9 cellular contexts compared by ENCODE assay signal in the genomic region with DNA sequence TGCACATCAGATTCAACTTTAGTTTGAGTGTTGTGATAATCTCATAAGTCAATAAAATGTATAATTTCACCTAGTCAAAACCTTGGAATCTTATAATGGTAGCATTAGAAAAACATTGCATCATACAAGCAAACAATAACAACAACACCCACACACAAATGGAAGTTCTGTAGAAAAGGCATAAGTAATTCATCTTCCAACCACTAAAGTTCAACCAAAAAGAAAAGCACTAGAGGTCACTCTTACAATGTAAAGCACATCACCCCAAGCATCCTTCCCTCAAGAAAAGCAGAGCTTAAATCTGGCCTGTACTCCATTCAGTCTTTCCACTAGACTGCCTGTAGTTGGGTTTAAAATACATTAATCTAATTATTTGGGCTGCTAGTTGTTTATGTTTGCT. TPM values are rescaled to one million over a fixed set of nuclear protein-coding genes. Genes with fewer than 3 reads are reported as not detected.
DNase-seq lines count a peak whose midpoint lies in the region; ATAC-seq and TF ChIP-seq lines count a peak whose summit lies in the region.
"Had no signal": no experiment of that assay in that cellular context is flagged by ENCODE, and none has a peak within 500 bp of the region (broad histone marks: within the 10 kb centered on the region; RNA-seq: fewer than 3 reads in every experiment).

No MANE protein-coding gene starts in this region.

- peak; percentile 10 for DNase-seq in DMS 273 treated with DMSO at 0.1 percent for 48 hours (lab: John Stamatoyannopoulos, UW)
- DNase-seq in Panc1 (ENCODE audit: low read depth, low spot score): peak; percentile 7
- peak; percentile 35 for DNase-seq in iPS-NIHi7 (ENCODE audit: extremely low spot score)
- DNase-seq in T-cell: no peak
- DNase-seq in activated CD8-positive, alpha-beta memory T cell treated with anti-CD3 and anti-CD28 coated beads, Interleukin-2, amount 50 U/mL, for 4 hours: no peak
- DNase-seq: dermis blood vessel endothelial cell had no signal

- H3K9me3 ChIP-seq in Panc1 (ENCODE audit: control insufficient read depth, insufficient read depth, low read depth, low read length): no peaks in the 10 kb centered on the region

- no peaks in the 10 kb centered on the region for H3K27me3 ChIP-seq in Panc1 (ENCODE audit: control insufficient read depth, insufficient read depth, low read length)

- intact Hi-C loops in Panc1 (cut with micrococcal nuclease; ENCODE audit: unreplicated experiment): loop anchor here (5.0 to 10.0 kb wide), 2 partner anchors 373 to 484 kb away; no protein-coding TSS in a partner anchor

- peak; percentile 19; the same call in 1 of the 2 replicates for TF ChIP-seq CTCF in Panc1 (IDR thresholded peaks at IDR 0.05)

- no peak overlapping the region for H3K27ac ChIP-seq in Panc1 (ENCODE audit: low read length)

- no peaks in the 10 kb centered on the region for H3K36me3 ChIP-seq in Panc1 (ENCODE audit: control insufficient read depth, insufficient read depth, low read length)

- no peaks in the 10 kb centered on the region for H3K4me1 ChIP-seq in Panc1 (ENCODE audit: control insufficient read depth, insufficient read depth, low read length)

- POLR2A ChIA-PET in Panc1 (lab: Charles Lee) (no interaction called here), T-cell (lab: Charles Lee) (interaction anchor here in 1 of 2 donors (0.7 kb wide), 1 partner anchor 12 kb away, joined by 3 read pairs; no protein-coding TSS in a partner anchor)

- H3K4me1 Mint-ChIP-seq in T-cell: no peaks in the 10 kb centered on the region

- H3K4me3 Mint-ChIP-seq in T-cell: no peak overlapping the region

- BruUV-seq in Panc1 (replicated peaks; lab: Mats Ljungman, UMichigan): no TSS peak

- H3K36me3 Mint-ChIP-seq in T-cell: no peaks in the 10 kb centered on the region

- no peak overlapping the region for H3K4me3 ChIP-seq in Panc1 (ENCODE audit: low read depth in 2 of 2, low read length in 2 of 2)

- ATAC-seq in HG03442 (IDR thresholded peaks at IDR 0.05; ENCODE audit: unreplicated experiment): peak; percentile 71
- no peak for ATAC-seq in Panc1
- ATAC-seq in GM21360 (IDR thresholded peaks at IDR 0.05; ENCODE audit: unreplicated experiment): no peak
- no peak for ATAC-seq in T-cell (replicated peaks in 1 of 4)
- no peak for ATAC-seq in HG03135 (IDR thresholded peaks at IDR 0.05; ENCODE audit: unreplicated experiment)

- H3K27me3 Mint-ChIP-seq in T-cell: peaks cover 1 to 7% of the 10 kb centered on the region in 2 donors

- peaks cover 0 to 7% (median 3%) of the 10 kb centered on the region in 3 donors for H3K9me3 Mint-ChIP-seq in T-cell

- CTCF ChIA-PET in Panc1 (lab: Charles Lee) (no interaction called here), T-cell (lab: Charles Lee) (no interaction called here)

- no peak overlapping the region for H3K27ac Mint-ChIP-seq in T-cell

- in situ Hi-C loops in Panc1 (cut with HindIII; ENCODE audit: low pct_unique_long_range_greater_than_20kb, low sequenced_read_pairs): no loop called here

RNA-seq across cellular contexts. Expression of a gene that starts 1.8 kb away (rescaled TPM):
- not detected for total RNA-seq in Panc1 (2021; ENCODE audit: unreplicated experiment)
- polyA plus RNA-seq in Panc1 (2012; ENCODE audit: insufficient read length): not detected
- not detected for total RNA-seq in T-cell
- total RNA-seq: dermis blood vessel endothelial cell had no signal

Comparison
In these comparisons a context has a peak if more than half of its experiments do, and no peak if none do; other contexts are left out.
1. DNase-seq: peak in DMS 273 treated with DMSO at 0.1 percent for 48 hours (single experiment), Panc1 (single experiment) and iPS-NIHi7 (single experiment); none in T-cell (0 of 34) and activated CD8-positive, alpha-beta memory T cell treated with anti-CD3 and anti-CD28 coated beads, Interleukin-2, amount 50 U/mL, for 4 hours (single experiment).